8 cellular contexts compared by ENCODE assay signal in genomic region chr14:77616454-77617229, GRCh38. TPM values are rescaled to one million over a fixed set of nuclear protein-coding genes. Genes with fewer than 3 reads are reported as not detected.
DNase-seq lines count a peak whose midpoint lies in the region; ATAC-seq and TF ChIP-seq lines count a peak whose summit lies in the region.

Gene SPTLC2, minus strand, starts transcription at chr14:77616637. Its CDS starts 58 bp downstream, at chr14:77616579.

- TF ChIP-seq POLR2A in ovary (IDR thresholded peaks at IDR 0.05) = peak; percentile 34
- peak; percentile 11 to 86 for TF ChIP-seq POLR2A in thyroid gland (IDR thresholded peaks at IDR 0.05)

- WGBS in ovary, 3 donors = 0 to 1% (median 1%) methylated on average over 36 to 58 of the region's 58 CpGs
- WGBS in thyroid gland, 2 donors = 1 to 2% methylated on average over 16 of the region's 58 CpGs

- TF ChIP-seq CTCF in GM12873 (IDR thresholded peaks at IDR 0.05; ENCODE audit: insufficient read depth, low read depth, low read length, missing control alignments) (peak; percentile 11), ovary (IDR thresholded peaks at IDR 0.05) (no peak), thyroid gland (IDR thresholded peaks at IDR 0.05) (no peak)

- peak; percentile 95 for ATAC-seq in HG02763 (IDR thresholded peaks at IDR 0.05; ENCODE audit: unreplicated experiment)
- peak; percentile 98 for ATAC-seq in Right ventricle myocardium inferior

- TF ChIP-seq EP300 in ovary (IDR thresholded peaks at IDR 0.05) = no peak

- H3K27ac ChIP-seq in ovary = peak within 1 kb of the TSS; percentile 16 to 73
- peak within 1 kb of the TSS; percentile 31 to 72 (median 67) for H3K27ac ChIP-seq in thyroid gland

- no peaks in the 10 kb centered on the region for H3K27me3 ChIP-seq in ovary
- H3K27me3 ChIP-seq in thyroid gland = no peaks in the 10 kb centered on the region

- H3K4me3 ChIP-seq in ovary = peak within 1 kb of the TSS; percentile 92
- peak within 1 kb of the TSS; percentile 60 to 73 (median 69) for H3K4me3 ChIP-seq in thyroid gland (replicated peaks in 1 of 3)

- H3K9me3 ChIP-seq in ovary = no peaks in the 10 kb centered on the region
- H3K9me3 ChIP-seq in thyroid gland = no peaks in the 10 kb centered on the region

- DNase-seq in NCI-H1417 (lab: John Stamatoyannopoulos, UW) = peak; percentile 99 to 100 (median 100)
- DNase-seq in SW 1271 (lab: John Stamatoyannopoulos, UW) = peak; percentile 98 to 99
- DNase-seq in activated naive CD8-positive, alpha-beta T cell treated with anti-CD3 and anti-CD28 coated beads, Interleukin-2, amount 50 U/mL, for 16 hours (ENCODE audit: low read depth, low spot score) = peak; percentile 97
- peak; percentile 98 for DNase-seq in Right ventricle myocardium inferior (ENCODE audit: missing footprints)
- DNase-seq in ovary = peak; percentile 96 to 98 (median 97)
- DNase-seq in thyroid gland = peak; percentile 100

- H3K36me3 ChIP-seq in ovary (no peaks in the 10 kb centered on the region), thyroid gland (no peaks in the 10 kb centered on the region)

- intact Hi-C loops in Right ventricle myocardium inferior (cut with DNase I) = loop anchor here (2.0 kb wide), 1 partner anchor 160 kb away; the partner anchor contains the start of gene VIPAS39
- intact Hi-C loops in ovary (cut with DNase I) = no loop called here
- intact Hi-C loops in thyroid gland (cut with DNase I) = no loop called here

- H3K4me1 ChIP-seq in ovary (ENCODE audit: insufficient read depth) = peaks cover 3% of the 10 kb centered on the region
- peaks cover 5 to 7% of the 10 kb centered on the region in 2 donors for H3K4me1 ChIP-seq in thyroid gland

RNA-seq across cellular contexts. Expression of gene SPTLC2, which starts in this region (rescaled TPM):
- 10.8 TPM for total RNA-seq in Right ventricle myocardium inferior
- 10 to 100 TPM; 13.1 to 31.1 (median 22.2) TPM for total RNA-seq in ovary
- 10 to 100 TPM in 1 of 2 donors, 1 to 10 TPM in 1; 8.0 to 18.4 TPM for polyA plus RNA-seq in ovary
- total RNA-seq in thyroid gland = 10 to 100 TPM; 25.6 to 32.2 (median 29.0) TPM

Comparison
In these comparisons a context has a peak if more than half of its experiments do, and no peak if none do; other contexts are left out.
1. Peak in every context shown above with its lines: DNase-seq, ATAC-seq, H3K4me3 ChIP-seq and H3K27ac ChIP-seq.